Comparison of ENCODE assay signal across 26 cellular contexts in genomic region chr5:175731172-175731571, GRCh38.
"Had no signal": no experiment of that assay in that cellular context is flagged by ENCODE, and none has a peak within 500 bp of the region (broad histone marks: within the 10 kb centered on the region; RNA-seq: fewer than 3 reads in every experiment).

No MANE protein-coding gene starts in this region.

- FAIRE-seq: frontal cortex had no signal

- DNase-seq: activated CD4-positive, alpha-beta memory T cell treated with anti-CD3 and anti-CD28 coated beads for 36 hours; activated CD4-positive, alpha-beta T cell treated with anti-CD3 and anti-CD28 coated beads for 36 hours; activated CD4-positive, alpha-beta T cell treated with anti-CD3 and anti-CD28 coated beads, Interleukin-2, amount 10 ng/mL, durations not matched to agents 24 days and 14 days; activated CD4-positive, CD25-positive, alpha-beta regulatory T cell; activated CD4-positive, CD25-positive, alpha-beta regulatory T cell treated with anti-CD3 and anti-CD28 coated beads, Interleukin-2, amount 50 U/mL, for 72 hours; activated CD8-positive, alpha-beta memory T cell treated with anti-CD3 and anti-CD28 coated beads, Interleukin-2, amount 10 ng/mL, durations not matched to agents 7 days and 5 days; activated CD8-positive, alpha-beta memory T cell treated with anti-CD3 and anti-CD28 coated beads, Interleukin-2, amount 50 U/mL, for 4 hours; activated CD8-positive, alpha-beta T cell treated with anti-CD3 and anti-CD28 coated beads, Interleukin-2, amount 10 ng/mL, durations not matched to agents 7 days and 5 days; activated effector memory CD4-positive, alpha-beta T cell treated with anti-CD3 and anti-CD28 coated beads, Interleukin-2, amount 50 U/mL, for 16 hours; activated naive CD4-positive, alpha-beta T cell treated with anti-CD3 and anti-CD28 coated beads for 36 hours; activated naive CD8-positive, alpha-beta T cell treated with anti-CD3 and anti-CD28 coated beads for 36 hours; activated naive CD8-positive, alpha-beta T cell treated with anti-CD3 and anti-CD28 coated beads, Interleukin-2, amount 50 U/mL, for 24 hours; activated T-cell treated with anti-CD3 and anti-CD28 coated beads, Interleukin-2, amount 50 U/mL, for 1 hour; activated T-cell treated with anti-CD3 and anti-CD28 coated beads, Interleukin-2, amount 50 U/mL, for 48 hours; adrenal gland; amygdala; body of pancreas; effector memory CD4-positive, alpha-beta T cell; endodermal cell; foreskin fibroblast; head of caudate nucleus; T-helper 2 cell had no signal

- H3K9me3 ChIP-seq: adrenal gland, body of pancreas had no signal

- H3K4me3 ChIP-seq: adrenal gland, body of pancreas, coronary artery, dorsolateral prefrontal cortex had no signal

- H3K27ac ChIP-seq: adrenal gland, body of pancreas, coronary artery had no signal

- H3K4me1 ChIP-seq: adrenal gland had no signal

- ATAC-seq: activated CD4-positive, alpha-beta T cell treated with anti-CD3 and anti-CD28 coated beads for 36 hours; activated CD8-positive, alpha-beta memory T cell treated with anti-CD3 and anti-CD28 coated beads, Interleukin-2, amount 10 ng/mL, durations not matched to agents 7 days and 5 days; activated CD8-positive, alpha-beta T cell treated with anti-CD3 and anti-CD28 coated beads, Interleukin-2, amount 10 ng/mL, durations not matched to agents 7 days and 5 days; activated naive CD8-positive, alpha-beta T cell treated with anti-CD3 and anti-CD28 coated beads, Interleukin-2, amount 50 U/mL, for 24 hours; body of pancreas; esophagus mucosa had no signal

- H3K36me3 ChIP-seq: adrenal gland had no signal
